In genomic region chr7:121547341-121548092, GRCh38 we compare ENCODE assay signal across 8 cellular contexts.
A peak's percentile ranks its signal among the peaks of the same experiment; 100 is the strongest.
DNase-seq lines count a peak whose midpoint lies in the region; ATAC-seq, FAIRE-seq and TF ChIP-seq lines count a peak whose summit lies in the region.

No MANE protein-coding gene starts in this region.

- peak overlapping the region; percentile 1 for H3K27ac ChIP-seq in brain microvascular endothelial cell
- no peak overlapping the region for H3K27ac ChIP-seq in suprapubic skin

- in situ Hi-C loops in brain microvascular endothelial cell (cut with HindIII; ENCODE audit: low pct_ligation_motif_present, low sequenced_read_pairs): loop anchor here (25.0 kb wide), 1 partner anchor 185 kb away; no protein-coding TSS in a partner anchor

- FAIRE-seq in islet of Langerhans (lab: Jason Lieb, UNC): peak; percentile 99

- H3K4me1 ChIP-seq in suprapubic skin: no peaks in the 10 kb centered on the region

- no peak for TF ChIP-seq POLR2A in suprapubic skin (IDR thresholded peaks at IDR 0.05)

- no peak overlapping the region for H3K4me3 ChIP-seq in brain microvascular endothelial cell (ENCODE audit: low read depth, low read length)
- no peak overlapping the region for H3K4me3 ChIP-seq in suprapubic skin

- H3K27me3 ChIP-seq in brain microvascular endothelial cell (replicated peaks) (no peaks in the 10 kb centered on the region), suprapubic skin (no peaks in the 10 kb centered on the region)

- TF ChIP-seq EP300 in suprapubic skin (IDR thresholded peaks at IDR 0.05): no peak

- WGBS in suprapubic skin: 0% methylated on average over 3 of the region's 3 CpGs

- TF ChIP-seq CTCF in brain microvascular endothelial cell (IDR thresholded peaks at IDR 0.05; ENCODE audit: low read depth, low read length, missing control alignments): peak; percentile 58
- TF ChIP-seq CTCF in suprapubic skin (IDR thresholded peaks at IDR 0.05): peak; percentile 65 to 66

- DNase-seq in DMS53 treated with DMSO at 0.1 percent for 48 hours (lab: John Stamatoyannopoulos, UW; ENCODE audit: unreplicated experiment) (peak; percentile 91), NCI-H524 (lab: John Stamatoyannopoulos, UW) (peak; percentile 25 to 37), brain microvascular endothelial cell (peak; percentile 40), suprapubic skin (ENCODE audit: low spot score in 2 of 2) (no peak)
- DNase-seq in activated CD4-positive, alpha-beta T cell treated with anti-CD3 and anti-CD28 coated beads for 4 hours: no peak

- H3K9me3 ChIP-seq in suprapubic skin: no peaks in the 10 kb centered on the region

- no peaks in the 10 kb centered on the region for H3K36me3 ChIP-seq in brain microvascular endothelial cell (replicated peaks)
- no peaks in the 10 kb centered on the region for H3K36me3 ChIP-seq in suprapubic skin

- ATAC-seq in GM19452 (IDR thresholded peaks at IDR 0.05; ENCODE audit: unreplicated experiment) (peak; percentile 70), HG03442 (IDR thresholded peaks at IDR 0.05; ENCODE audit: unreplicated experiment) (peak; percentile 68)

Comparison
In these comparisons a context has a peak if more than half of its experiments do, and no peak if none do; other contexts are left out.
1. DNase-seq: peak in DMS53 treated with DMSO at 0.1 percent for 48 hours (single experiment), NCI-H524 (2 of 2) and brain microvascular endothelial cell (single experiment); none in suprapubic skin (0 of 2) and activated CD4-positive, alpha-beta T cell treated with anti-CD3 and anti-CD28 coated beads for 4 hours (0 of 2).